In the genomic region with DNA sequence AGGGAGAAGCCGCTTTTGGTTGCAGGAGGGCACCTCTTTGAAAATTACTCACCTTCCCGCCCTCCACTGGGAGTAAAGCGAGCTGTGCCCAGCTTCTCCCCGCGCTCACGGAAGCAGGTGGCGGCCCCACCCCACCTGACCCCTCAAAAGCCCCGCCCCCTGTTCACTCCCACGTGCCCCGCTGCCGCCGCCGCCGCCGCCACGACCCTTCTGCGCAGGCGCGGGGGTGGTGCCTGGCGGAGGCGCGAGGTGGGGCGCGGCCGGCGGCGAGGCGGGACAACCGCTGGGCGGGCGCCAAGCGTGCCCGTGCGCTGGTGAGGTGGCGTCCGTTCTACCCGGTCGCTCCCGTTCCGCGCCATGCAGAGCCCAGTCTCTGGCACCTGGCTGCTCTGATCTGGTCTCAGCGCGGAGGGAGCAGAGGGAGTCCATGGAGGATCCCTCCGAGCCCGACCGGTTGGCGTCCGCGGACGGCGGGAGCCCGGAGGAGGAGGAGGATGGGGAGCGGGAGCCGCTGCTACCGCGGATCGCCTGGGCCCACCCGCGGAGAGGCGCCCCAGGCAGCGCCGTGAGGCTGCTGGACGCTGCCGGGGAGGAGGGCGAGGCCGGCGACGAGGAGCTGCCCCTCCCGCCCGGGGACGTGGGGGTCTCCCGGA, we compare ENCODE assay signal across 8 cellular contexts. TPM values are rescaled to one million over a fixed set of nuclear protein-coding genes. Genes with fewer than 3 reads are reported as not detected.
DNase-seq lines count a peak whose midpoint lies in the region; ATAC-seq and TF ChIP-seq lines count a peak whose summit lies in the region.

Gene PI4K2B, plus strand, starts transcription at position 297 of the 653 bp plus-strand sequence. Its CDS starts 131 bp downstream, at position 428.

- peak within 1 kb of the TSS; percentile 95 for H3K4me3 Mint-ChIP-seq in type B pancreatic cell

- peak within 1 kb of the TSS; percentile 100 for H3K4me3 ChIP-seq in GM12865 (ENCODE audit: low read depth, low read length)

- peaks cover 19% of the 10 kb centered on the region for H3K4me1 Mint-ChIP-seq in type B pancreatic cell (ENCODE audit: unreplicated experiment)

- ATAC-seq in HG02759 (IDR thresholded peaks at IDR 0.05; ENCODE audit: unreplicated experiment): peak; percentile 83
- peak; percentile 97 for ATAC-seq in Right ventricle myocardium superior (ENCODE audit: poor library complexity)

- H3K9me3 Mint-ChIP-seq in type B pancreatic cell: peaks cover 9% of the 10 kb centered on the region

- DNase-seq in GM12865 (ENCODE audit: low read depth) (peak; percentile 96), NCI-H1417 (lab: John Stamatoyannopoulos, UW) (peak; percentile 93 to 98 (median 96)), SW 1271 (lab: John Stamatoyannopoulos, UW) (peak; percentile 58 to 79), Right ventricle myocardium superior (peak; percentile 93), pons (ENCODE audit: low spot score) (peak; percentile 66), type B pancreatic cell (ENCODE audit: extremely low spot score, unreplicated experiment) (peak; percentile 94)
- peak; percentile 86 for DNase-seq in activated naive CD8-positive, alpha-beta T cell treated with anti-CD3 and anti-CD28 coated beads, Interleukin-2, amount 50 U/mL, for 16 hours (ENCODE audit: low read depth, low spot score)

- peaks cover 16% of the 10 kb centered on the region for H3K36me3 Mint-ChIP-seq in type B pancreatic cell

- no peaks in the 10 kb centered on the region for H3K27me3 Mint-ChIP-seq in type B pancreatic cell

- H3K27ac Mint-ChIP-seq in type B pancreatic cell: peak within 1 kb of the TSS; percentile 95

- TF ChIP-seq CTCF in GM12865 (IDR thresholded peaks at IDR 0.05; ENCODE audit: insufficient read depth, low read depth, low read length, missing control alignments) (no peak), type B pancreatic cell (conservative IDR thresholded peaks at IDR 0.05) (no peak)

- intact Hi-C loops in Right ventricle myocardium superior (cut with DNase I): no loop called here

RNA-seq across cellular contexts. Expression of gene PI4K2B, which starts in this region (rescaled TPM):
- total RNA-seq in Right ventricle myocardium superior: 1.9 TPM
- 14.1 and 19.2 TPM in 2 replicates for total RNA-seq in type B pancreatic cell (ENCODE audit: low replicate concordance)

Comparison
In these comparisons a context has a peak if more than half of its experiments do, and no peak if none do; other contexts are left out.
1. Peak in every context shown above with its lines: DNase-seq, ATAC-seq and H3K4me3 ChIP-seq.